Comparison of ENCODE assay signal across 11 cellular contexts in genomic region chr10:97532935-97533671, GRCh38. TPM values are rescaled to one million over a fixed set of nuclear protein-coding genes. Genes with fewer than 3 reads are reported as not detected.
DNase-seq lines count a peak whose midpoint lies in the region; ATAC-seq and TF ChIP-seq lines count a peak whose summit lies in the region.
"Had no signal": no experiment of that assay in that cellular context is flagged by ENCODE, and none has a peak within 500 bp of the region (broad histone marks: within the 10 kb centered on the region; RNA-seq: fewer than 3 reads in every experiment).

No MANE protein-coding gene starts in this region.

- no peak for ATAC-seq in HG03439 (IDR thresholded peaks at IDR 0.05; ENCODE audit: unreplicated experiment)
- no peak for ATAC-seq in HG02610 (IDR thresholded peaks at IDR 0.05; ENCODE audit: unreplicated experiment)
- ATAC-seq: activated T-helper 17 cell treated with anti-CD3 and anti-CD28 coated beads, Interleukin-2, amount 50 U/mL, for 72 hours had no signal

- DNase-seq in A172 (ENCODE audit: low spot score): peak; percentile 68
- DNase-seq in HK-2 (ENCODE audit: unreplicated experiment): peak; percentile 45
- peak; percentile 73 for DNase-seq in astrocyte of the spinal cord (ENCODE audit: low read depth, low spot score)
- DNase-seq in medulla oblongata (ENCODE audit: extremely low spot score): peak; percentile 71
- DNase-seq in NCI-H1930 (lab: John Stamatoyannopoulos, UW): no peak
- no peak for DNase-seq in GM03348 (ENCODE audit: low spot score)
- DNase-seq: AML-193, tibial artery had no signal

- no peak overlapping the region for H3K4me3 ChIP-seq in astrocyte of the spinal cord (ENCODE audit: low read depth, low read length)
- H3K4me3 ChIP-seq: tibial artery had no signal

- TF ChIP-seq CTCF in astrocyte of the spinal cord (IDR thresholded peaks at IDR 0.05; ENCODE audit: low read depth, low read length): no peak

- in situ Hi-C loops in astrocyte of the spinal cord (cut with HindIII; ENCODE audit: low sequenced_read_pairs): no loop called here

RNA-seq across cellular contexts. Expression of gene UBTD1, which starts 34.4 kb away (rescaled TPM):
- 37.6 and 53.8 TPM in 2 replicates for total RNA-seq in A172 (2014; rRNA removed; shearing (Covaris generic))

RNA-seq across cellular contexts. Expression of gene MMS19, which starts 34.9 kb away (rescaled TPM):
- 90.4 and 105 TPM in 2 replicates for total RNA-seq in A172 (2014; rRNA removed; shearing (Covaris generic))

RNA-seq across cellular contexts. Expression of gene ANKRD2, which starts 39.5 kb away (rescaled TPM):
- 2.0 and 6.7 TPM in 2 replicates for total RNA-seq in A172 (2014; rRNA removed; shearing (Covaris generic))
- total RNA-seq: activated T-helper 17 cell treated with anti-CD3 and anti-CD28 coated beads, Interleukin-2, amount 50 U/mL, for 72 hours had no signal

RNA-seq across cellular contexts. Expression of gene HOGA1, which starts 51.1 kb away (rescaled TPM):
- total RNA-seq in A172 (2014; rRNA removed; shearing (Covaris generic)): 6.3 and 7.7 TPM in 2 replicates
- total RNA-seq: activated T-helper 17 cell treated with anti-CD3 and anti-CD28 coated beads, Interleukin-2, amount 50 U/mL, for 72 hours had no signal

RNA-seq across cellular contexts. Expression of gene C10orf62, which starts 56.4 kb away (rescaled TPM):
- 0.38 TPM in 1 of 2 replicates, not detected in the other for total RNA-seq in A172 (2014; rRNA removed; shearing (Covaris generic))
- total RNA-seq: activated T-helper 17 cell treated with anti-CD3 and anti-CD28 coated beads, Interleukin-2, amount 50 U/mL, for 72 hours had no signal

Comparison
In these comparisons a context has a peak if more than half of its experiments do, and no peak if none do; other contexts are left out.
1. DNase-seq: peak in A172 (single experiment), HK-2 (single experiment), astrocyte of the spinal cord (single experiment) and medulla oblongata (single experiment); none in NCI-H1930 (0 of 2) and GM03348 (single experiment).